Comparison of ENCODE assay signal across 1 cellular context in genomic region chr10:120799849-120800248, GRCh38.
TF ChIP-seq lines count a peak whose summit lies in the region.

No MANE protein-coding gene starts in this region.

TF ChIP-seq in WTC11, 78 proteins besides CTCF, POLR2A, EP300 and RAD21 (continued from another document):
- TF ChIP-seq, protein P1, sequence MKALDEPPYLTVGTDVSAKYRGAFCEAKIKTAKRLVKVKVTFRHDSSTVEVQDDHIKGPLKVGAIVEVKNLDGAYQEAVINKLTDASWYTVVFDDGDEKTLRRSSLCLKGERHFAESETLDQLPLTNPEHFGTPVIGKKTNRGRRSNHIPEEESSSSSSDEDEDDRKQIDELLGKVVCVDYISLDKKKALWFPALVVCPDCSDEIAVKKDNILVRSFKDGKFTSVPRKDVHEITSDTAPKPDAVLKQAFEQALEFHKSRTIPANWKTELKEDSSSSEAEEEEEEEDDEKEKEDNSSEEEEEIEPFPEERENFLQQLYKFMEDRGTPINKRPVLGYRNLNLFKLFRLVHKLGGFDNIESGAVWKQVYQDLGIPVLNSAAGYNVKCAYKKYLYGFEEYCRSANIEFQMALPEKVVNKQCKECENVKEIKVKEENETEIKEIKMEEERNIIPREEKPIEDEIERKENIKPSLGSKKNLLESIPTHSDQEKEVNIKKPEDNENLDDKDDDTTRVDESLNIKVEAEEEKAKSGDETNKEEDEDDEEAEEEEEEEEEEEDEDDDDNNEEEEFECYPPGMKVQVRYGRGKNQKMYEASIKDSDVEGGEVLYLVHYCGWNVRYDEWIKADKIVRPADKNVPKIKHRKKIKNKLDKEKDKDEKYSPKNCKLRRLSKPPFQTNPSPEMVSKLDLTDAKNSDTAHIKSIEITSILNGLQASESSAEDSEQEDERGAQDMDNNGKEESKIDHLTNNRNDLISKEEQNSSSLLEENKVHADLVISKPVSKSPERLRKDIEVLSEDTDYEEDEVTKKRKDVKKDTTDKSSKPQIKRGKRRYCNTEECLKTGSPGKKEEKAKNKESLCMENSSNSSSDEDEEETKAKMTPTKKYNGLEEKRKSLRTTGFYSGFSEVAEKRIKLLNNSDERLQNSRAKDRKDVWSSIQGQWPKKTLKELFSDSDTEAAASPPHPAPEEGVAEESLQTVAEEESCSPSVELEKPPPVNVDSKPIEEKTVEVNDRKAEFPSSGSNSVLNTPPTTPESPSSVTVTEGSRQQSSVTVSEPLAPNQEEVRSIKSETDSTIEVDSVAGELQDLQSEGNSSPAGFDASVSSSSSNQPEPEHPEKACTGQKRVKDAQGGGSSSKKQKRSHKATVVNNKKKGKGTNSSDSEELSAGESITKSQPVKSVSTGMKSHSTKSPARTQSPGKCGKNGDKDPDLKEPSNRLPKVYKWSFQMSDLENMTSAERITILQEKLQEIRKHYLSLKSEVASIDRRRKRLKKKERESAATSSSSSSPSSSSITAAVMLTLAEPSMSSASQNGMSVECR (CRISPR knock-in tag; IDR thresholded peaks at IDR 0.05; ENCODE audit: borderline replicate concordance) = no peak
